9 cellular contexts compared by ENCODE assay signal in the genomic region with DNA sequence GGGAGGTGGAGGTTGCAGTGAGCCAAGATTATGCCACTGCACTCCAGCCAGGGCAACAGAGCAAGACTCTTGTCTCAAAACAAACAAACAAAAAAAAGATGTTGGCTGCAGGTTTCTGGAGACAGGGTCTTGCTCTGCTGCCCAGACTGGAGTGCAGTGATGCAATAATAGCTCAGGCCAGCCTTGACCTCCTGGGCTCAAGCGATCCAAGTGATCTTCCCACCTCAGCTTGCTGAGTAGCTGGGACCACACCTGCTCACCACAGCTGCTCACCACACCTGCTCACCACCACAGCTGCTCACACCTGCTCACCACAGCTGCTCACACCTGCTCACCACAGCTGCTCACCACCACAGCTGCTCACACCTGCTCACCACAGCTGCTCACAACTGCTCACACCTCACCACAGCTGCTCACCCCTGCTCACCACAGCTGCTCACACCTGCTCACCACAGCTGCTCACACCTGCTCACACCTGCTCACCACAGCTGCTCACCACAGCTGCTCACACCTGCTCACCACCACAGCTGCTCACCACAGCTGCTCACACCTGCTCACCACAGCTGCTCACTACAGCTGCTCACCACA. TPM values are rescaled to one million over a fixed set of nuclear protein-coding genes. Genes with fewer than 3 reads are reported as not detected.
DNase-seq lines count a peak whose midpoint lies in the region; ATAC-seq, FAIRE-seq and TF ChIP-seq lines count a peak whose summit lies in the region.
"Not testable (repeated sequence)": the region's sequence is repeated elsewhere in the genome, so short reads cannot be mapped to it uniquely, and the experiment has no call there.
"Had no signal": no experiment of that assay in that cellular context is flagged by ENCODE, and none has a peak within 500 bp of the region (broad histone marks: within the 10 kb centered on the region; RNA-seq: fewer than 3 reads in every experiment).

No MANE protein-coding gene starts in this region.

- H3K9me3 Mint-ChIP-seq in T-helper 1 cell treated with Interleukin-12 subunit alpha and Interleukin-12 subunit beta and Interleukin-4 antibody, amounts not matched to agents 30 μg/mL and 1 μg/mL, for 36 hours: peaks cover 26% of the 10 kb centered on the region
- not testable (repeated sequence) for H3K9me3 Mint-ChIP-seq in activated CD8-positive, alpha-beta T cell treated with anti-CD3 and anti-CD28 coated beads for 36 hours; endothelial cell (ENCODE audit: unreplicated experiment); naive thymus-derived CD8-positive, alpha-beta T cell
- H3K9me3 Mint-ChIP-seq in activated naive CD4-positive, alpha-beta T cell treated with anti-CD3 and anti-CD28 coated beads, Interleukin-2, amount 50 U/mL, for 72 hours: peaks cover 8 to 16% of the 10 kb centered on the region in 2 donors
- H3K9me3 Mint-ChIP-seq in stimulated activated naive CD8-positive, alpha-beta T cell treated with anti-CD3 and anti-CD28 coated beads, Interleukin-15, amount 100 ng/mL, for 72 hours: peaks cover 7 to 19% of the 10 kb centered on the region in 2 donors

- H3K36me3 Mint-ChIP-seq in T-helper 1 cell treated with Interleukin-12 subunit alpha and Interleukin-12 subunit beta and Interleukin-4 antibody, amounts not matched to agents 30 μg/mL and 1 μg/mL, for 36 hours (ENCODE audit: low read depth): peaks cover 51% of the 10 kb centered on the region
- peaks cover 56% of the 10 kb centered on the region for H3K36me3 Mint-ChIP-seq in activated CD8-positive, alpha-beta T cell treated with anti-CD3 and anti-CD28 coated beads for 36 hours (ENCODE audit: low read depth)
- H3K36me3 Mint-ChIP-seq in activated naive CD4-positive, alpha-beta T cell treated with anti-CD3 and anti-CD28 coated beads, Interleukin-2, amount 50 U/mL, for 72 hours: peaks cover 37 to 43% of the 10 kb centered on the region in 2 donors
- peaks cover 60% of the 10 kb centered on the region for H3K36me3 Mint-ChIP-seq in endothelial cell (ENCODE audit: low read depth, unreplicated experiment)
- H3K36me3 Mint-ChIP-seq in naive thymus-derived CD8-positive, alpha-beta T cell: peaks cover 8 to 57% (median 21%) of the 10 kb centered on the region in 3 donors

- peaks cover 40% of the 10 kb centered on the region for H3K9me3 ChIP-seq in BLaER1

- H4K20me1 ChIP-seq in BLaER1: peaks cover 14% of the 10 kb centered on the region; the same call in 1 of the 2 replicates

- peak overlapping the region; percentile 68 for H3K27ac Mint-ChIP-seq in T-helper 1 cell treated with Interleukin-12 subunit alpha and Interleukin-12 subunit beta and Interleukin-4 antibody, amounts not matched to agents 30 μg/mL and 1 μg/mL, for 36 hours
- peak overlapping the region; percentile 39 for H3K27ac Mint-ChIP-seq in activated CD8-positive, alpha-beta T cell treated with anti-CD3 and anti-CD28 coated beads for 36 hours
- peak overlapping the region; percentile 81 to 85 for H3K27ac Mint-ChIP-seq in activated naive CD4-positive, alpha-beta T cell treated with anti-CD3 and anti-CD28 coated beads, Interleukin-2, amount 50 U/mL, for 72 hours
- H3K27ac Mint-ChIP-seq in endothelial cell (ENCODE audit: unreplicated experiment): not testable (repeated sequence)
- peak overlapping the region; percentile 64 to 95 (median 81) for H3K27ac Mint-ChIP-seq in naive thymus-derived CD8-positive, alpha-beta T cell
- peak overlapping the region in 1 of 2 donors; percentile 87 for H3K27ac Mint-ChIP-seq in stimulated activated naive CD8-positive, alpha-beta T cell treated with anti-CD3 and anti-CD28 coated beads, Interleukin-15, amount 100 ng/mL, for 72 hours

- not testable (repeated sequence) for H3K27me3 Mint-ChIP-seq in T-helper 1 cell treated with Interleukin-12 subunit alpha and Interleukin-12 subunit beta and Interleukin-4 antibody, amounts not matched to agents 30 μg/mL and 1 μg/mL, for 36 hours (ENCODE audit: low read depth); activated CD8-positive, alpha-beta T cell treated with anti-CD3 and anti-CD28 coated beads for 36 hours; endothelial cell (ENCODE audit: unreplicated experiment); naive thymus-derived CD8-positive, alpha-beta T cell; stimulated activated naive CD8-positive, alpha-beta T cell treated with anti-CD3 and anti-CD28 coated beads, Interleukin-15, amount 100 ng/mL, for 72 hours

- H3K4me3 Mint-ChIP-seq in T-helper 1 cell treated with Interleukin-12 subunit alpha and Interleukin-12 subunit beta and Interleukin-4 antibody, amounts not matched to agents 30 μg/mL and 1 μg/mL, for 36 hours: not testable (repeated sequence)
- H3K4me3 Mint-ChIP-seq in activated CD8-positive, alpha-beta T cell treated with anti-CD3 and anti-CD28 coated beads for 36 hours: peak overlapping the region; percentile 1
- H3K4me3 Mint-ChIP-seq in endothelial cell (ENCODE audit: unreplicated experiment): peak overlapping the region; percentile 64
- peak overlapping the region in 3 of 10 donors; percentile 16 to 76 (median 24) for H3K4me3 Mint-ChIP-seq in naive thymus-derived CD8-positive, alpha-beta T cell
- peak overlapping the region in 1 of 2 donors; percentile 42 for H3K4me3 Mint-ChIP-seq in stimulated activated naive CD8-positive, alpha-beta T cell treated with anti-CD3 and anti-CD28 coated beads, Interleukin-15, amount 100 ng/mL, for 72 hours

- H3K4me2 ChIP-seq in BLaER1: not testable (repeated sequence)

- H3K4me1 Mint-ChIP-seq in T-helper 1 cell treated with Interleukin-12 subunit alpha and Interleukin-12 subunit beta and Interleukin-4 antibody, amounts not matched to agents 30 μg/mL and 1 μg/mL, for 36 hours (ENCODE audit: low read depth); activated CD8-positive, alpha-beta T cell treated with anti-CD3 and anti-CD28 coated beads for 36 hours (ENCODE audit: low read depth); endothelial cell (ENCODE audit: unreplicated experiment): not testable (repeated sequence)
- peaks cover 2 to 19% (median 12%) of the 10 kb centered on the region in 4 donors for H3K4me1 Mint-ChIP-seq in naive thymus-derived CD8-positive, alpha-beta T cell
- H3K4me1 Mint-ChIP-seq in stimulated activated naive CD8-positive, alpha-beta T cell treated with anti-CD3 and anti-CD28 coated beads, Interleukin-15, amount 100 ng/mL, for 72 hours: peaks cover 18% of the 10 kb centered on the region

- peak overlapping the region; percentile 35; the same call in 1 of the 2 replicates for H3K27ac ChIP-seq in BLaER1

- CTCF ChIA-PET in activated CD8-positive, alpha-beta T cell treated with anti-CD3 and anti-CD28 coated beads for 36 hours (lab: Charles Lee): not testable (repeated sequence)

- FAIRE-seq in GM12891 (lab: Jason Lieb, UNC): peak; percentile 83

- not testable (repeated sequence) for DNase-seq in GM12891 (ENCODE audit: insufficient read length, low spot score); activated CD8-positive, alpha-beta T cell treated with anti-CD3 and anti-CD28 coated beads for 36 hours; activated naive CD4-positive, alpha-beta T cell treated with anti-CD3 and anti-CD28 coated beads, Interleukin-2, amount 50 U/mL, for 72 hours (ENCODE audit: low spot score in 2 of 2); endothelial cell (ENCODE audit: low spot score); stimulated activated naive CD8-positive, alpha-beta T cell treated with anti-CD3 and anti-CD28 coated beads, Interleukin-15, amount 100 ng/mL, for 72 hours
- DNase-seq in naive thymus-derived CD8-positive, alpha-beta T cell: peak in 1 of 10 donors; percentile 9

- intact Hi-C loops in activated CD8-positive, alpha-beta T cell treated with anti-CD3 and anti-CD28 coated beads for 36 hours (cut with micrococcal nuclease): not testable (repeated sequence)

- not testable (repeated sequence) for H3K4me1 ChIP-seq in BLaER1

- H3K36me3 ChIP-seq in BLaER1: peaks cover 99% of the 10 kb centered on the region

- H3K27me3 ChIP-seq in BLaER1: not testable (repeated sequence)

- POLR2A ChIA-PET in activated CD8-positive, alpha-beta T cell treated with anti-CD3 and anti-CD28 coated beads for 36 hours (lab: Charles Lee); naive thymus-derived CD8-positive, alpha-beta T cell (lab: Charles Lee): not testable (repeated sequence)

- ATAC-seq in activated CD8-positive, alpha-beta T cell treated with anti-CD3 and anti-CD28 coated beads for 36 hours: peak; percentile 34
- ATAC-seq in activated naive CD4-positive, alpha-beta T cell treated with anti-CD3 and anti-CD28 coated beads, Interleukin-2, amount 50 U/mL, for 72 hours: peak in 1 of 2 donors; percentile 9
- not testable (repeated sequence) for ATAC-seq in naive thymus-derived CD8-positive, alpha-beta T cell
- ATAC-seq in stimulated activated naive CD8-positive, alpha-beta T cell treated with anti-CD3 and anti-CD28 coated beads, Interleukin-15, amount 100 ng/mL, for 72 hours: peak; percentile 26

- not testable (repeated sequence) for H3K4me3 ChIP-seq in BLaER1

- TF ChIP-seq POLR2A in GM12891 (IDR thresholded peaks at IDR 0.05; ENCODE audit: low read depth, low read length): not testable (repeated sequence)

- not testable (repeated sequence) for TF ChIP-seq CTCF in activated CD8-positive, alpha-beta T cell treated with anti-CD3 and anti-CD28 coated beads for 36 hours (IDR thresholded peaks at IDR 0.05); endothelial cell (IDR thresholded peaks at IDR 0.05; ENCODE audit: unreplicated experiment)

- H3K9ac ChIP-seq in BLaER1: not testable (repeated sequence)

RNA-seq across cellular contexts. Expression of gene CPLX1, which starts 30.0 kb away (rescaled TPM):
- polyA plus RNA-seq in GM12891 (2012; ENCODE audit: low read depth, missing spikeins): 0.73 TPM
- not detected for total RNA-seq in activated CD8-positive, alpha-beta T cell treated with anti-CD3 and anti-CD28 coated beads for 36 hours
- 1 to 10 TPM in 1 of 2 donors, under 1 TPM in 1; 0.11 to 1.9 TPM for total RNA-seq in activated naive CD4-positive, alpha-beta T cell treated with anti-CD3 and anti-CD28 coated beads, Interleukin-2, amount 50 U/mL, for 72 hours
- 0.46 TPM for total RNA-seq in endothelial cell (ENCODE audit: unreplicated experiment)
- under 1 TPM in 1 of 2 experiments, not detected in 1; 0.29 TPM for total RNA-seq in naive thymus-derived CD8-positive, alpha-beta T cell
- not detected for polyA plus RNA-seq in naive thymus-derived CD8-positive, alpha-beta T cell
- polyA plus RNA-seq: CD14-positive monocyte had no signal
